ENCODE assay signal across 13 cellular contexts in the genomic region with DNA sequence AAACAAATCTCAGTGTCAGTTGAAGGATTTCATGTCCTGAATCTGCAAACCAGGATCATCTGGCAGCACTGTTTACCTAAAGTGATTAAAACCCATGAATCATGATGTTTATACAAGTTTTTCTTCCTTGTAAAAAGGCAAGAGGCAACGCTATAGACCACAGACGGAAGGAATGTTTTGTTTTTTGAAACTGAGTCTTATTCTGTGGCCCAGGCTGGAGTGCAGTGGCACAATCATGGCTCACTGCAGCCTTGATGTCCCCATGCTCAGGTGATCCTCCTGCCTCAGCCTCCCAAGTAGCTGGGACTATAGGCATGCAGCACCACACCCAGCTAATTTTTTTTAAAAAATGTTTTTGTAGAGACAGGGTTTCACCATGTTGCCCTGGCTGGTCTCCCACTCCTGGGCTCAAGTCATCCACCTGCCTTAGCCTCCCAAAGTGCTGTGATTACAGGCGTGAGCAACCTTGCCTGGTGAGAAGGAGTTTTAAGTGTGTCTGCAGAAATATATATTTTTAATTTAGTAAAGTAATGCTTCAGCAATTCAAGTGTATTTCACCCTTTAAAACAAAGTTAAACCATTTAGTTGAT. TPM values are rescaled to one million over a fixed set of nuclear protein-coding genes. Genes with fewer than 3 reads are reported as not detected.
DNase-seq lines count a peak whose midpoint lies in the region; ATAC-seq, FAIRE-seq and TF ChIP-seq lines count a peak whose summit lies in the region.
"Had no signal": no experiment of that assay in that cellular context is flagged by ENCODE, and none has a peak within 500 bp of the region (broad histone marks: within the 10 kb centered on the region; RNA-seq: fewer than 3 reads in every experiment).

No MANE protein-coding gene starts in this region.

- H3K9me3 ChIP-seq in IMR-90 (ENCODE audit: control insufficient read depth, insufficient read depth, low read length) (no peaks in the 10 kb centered on the region), HepG2 (ENCODE audit: low read length) (no peaks in the 10 kb centered on the region)
- no peaks in the 10 kb centered on the region for H3K9me3 ChIP-seq in CD8-positive, alpha-beta memory T cell (ENCODE audit: low read length)
- H3K9me3 ChIP-seq: gastrocnemius medialis had no signal

- TF ChIP-seq EP300 in HepG2 (IDR thresholded peaks at IDR 0.05; ENCODE audit: low read depth in 2 of 2, low read length in 2 of 2) (peak in 1 of 2 experiments; percentile 42; a peak in 1 of 4 replicates), HepG2 (CRISPR knock-in tag; IDR thresholded peaks at IDR 0.05; ENCODE audit: borderline replicate concordance) (no peak)

- no peak overlapping the region for H3K4me3 Mint-ChIP-seq in CD8-positive, alpha-beta memory T cell
- H3K4me3 Mint-ChIP-seq: activated CD4-positive, alpha-beta T cell treated with anti-CD3 and anti-CD28 coated beads for 36 hours; activated naive CD8-positive, alpha-beta T cell treated with anti-CD3 and anti-CD28 coated beads for 36 hours; CD4-positive, CD25-positive, alpha-beta regulatory T cell; stimulated activated naive CD8-positive, alpha-beta T cell treated with anti-CD3 and anti-CD28 coated beads, Interleukin-15, Interleukin-2, amounts not matched to agents 100 ng/mL and 50 ng/mL, for 24 hours had no signal

- H4K5ac ChIP-seq in IMR-90 (ENCODE audit: low read depth, low read length): no peak overlapping the region

- H4K20me1 ChIP-seq in IMR-90 (ENCODE audit: insufficient read depth, low read length): no peaks in the 10 kb centered on the region
- H4K20me1 ChIP-seq in HepG2 (ENCODE audit: insufficient read depth, low read length): no peaks in the 10 kb centered on the region

- TF ChIP-seq CTCF in IMR-90 (conservative IDR thresholded peaks at IDR 0.05; ENCODE audit: low read depth, low read length) (no peak), HepG2 (CRISPR knock-in tag; IDR thresholded peaks at IDR 0.05) (no peak)

- peaks cover 6% of the 10 kb centered on the region; the same call in 1 of the 2 replicates for H3K9me1 ChIP-seq in IMR-90 (ENCODE audit: insufficient read depth, low read length)

- H3K4me2 ChIP-seq in IMR-90 (ENCODE audit: low read depth, low read length): no peak overlapping the region; the same call in 1 of the 2 replicates
- no peak overlapping the region for H3K4me2 ChIP-seq in HepG2 (ENCODE audit: low read depth, low read length)

- no peak overlapping the region for H2AK9ac ChIP-seq in IMR-90 (replicated peaks; ENCODE audit: low read depth, low read length, poor library complexity)

- no peak overlapping the region for H3K4ac ChIP-seq in IMR-90 (ENCODE audit: low read depth, low read length)

- FAIRE-seq in HepG2 (lab: Jason Lieb, UNC): no peak

- no peak overlapping the region for H2BK120ac ChIP-seq in IMR-90 (ENCODE audit: low read depth, low read length)

- no peak overlapping the region for H3K27ac Mint-ChIP-seq in CD8-positive, alpha-beta memory T cell
- H3K27ac Mint-ChIP-seq: activated CD4-positive, alpha-beta T cell treated with anti-CD3 and anti-CD28 coated beads for 36 hours; activated naive CD8-positive, alpha-beta T cell treated with anti-CD3 and anti-CD28 coated beads for 36 hours; CD4-positive, CD25-positive, alpha-beta regulatory T cell; stimulated activated naive CD8-positive, alpha-beta T cell treated with anti-CD3 and anti-CD28 coated beads, Interleukin-15, Interleukin-2, amounts not matched to agents 100 ng/mL and 50 ng/mL, for 24 hours had no signal

- H3K36me3 Mint-ChIP-seq in CD8-positive, alpha-beta memory T cell: no peaks in the 10 kb centered on the region
- H3K36me3 Mint-ChIP-seq: activated naive CD8-positive, alpha-beta T cell treated with anti-CD3 and anti-CD28 coated beads for 36 hours; CD4-positive, CD25-positive, alpha-beta regulatory T cell had no signal

- H3K4me1 ChIP-seq in IMR-90 (ENCODE audit: control insufficient read depth, insufficient read depth, low read length) (peaks cover 5% of the 10 kb centered on the region), HepG2 (ENCODE audit: insufficient read depth, low read length) (peaks cover 51% of the 10 kb centered on the region)
- no peaks in the 10 kb centered on the region for H3K4me1 ChIP-seq in CD8-positive, alpha-beta memory T cell (ENCODE audit: insufficient read depth, low read length)

- no peaks in the 10 kb centered on the region for H3K36me3 ChIP-seq in IMR-90 (ENCODE audit: control insufficient read depth, insufficient read depth, low read length)
- no peaks in the 10 kb centered on the region for H3K36me3 ChIP-seq in HepG2 (replicated peaks in 1 of 2; ENCODE audit: control insufficient read depth in 1 of 2, insufficient read depth in 2 of 2, low read length in 2 of 2)
- H3K36me3 ChIP-seq in CD8-positive, alpha-beta memory T cell (ENCODE audit: insufficient read depth, low read length): no peaks in the 10 kb centered on the region
- H3K36me3 ChIP-seq: gastrocnemius medialis had no signal

- no peaks in the 10 kb centered on the region for H3K79me2 ChIP-seq in HepG2 (ENCODE audit: insufficient read depth, low read length)

- no peak overlapping the region for H2BK15ac ChIP-seq in IMR-90 (ENCODE audit: low read depth, low read length)

- H3K56ac ChIP-seq in IMR-90 (ENCODE audit: extremely low read depth, insufficient read depth, low read length): no peak overlapping the region

- no peaks in the 10 kb centered on the region for H3K79me1 ChIP-seq in IMR-90 (ENCODE audit: low read depth in 1 of 2, low read length in 2 of 2)

- dilution Hi-C loops in IMR-90 (cut with HindIII; ENCODE audit: low sequenced_read_pairs, unreplicated experiment): no loop called here

- H2BK20ac ChIP-seq in IMR-90 (ENCODE audit: low read depth, low read length): no peak overlapping the region

- WGBS in IMR-90 (ENCODE audit: extremely low coverage in 2 of 2, insufficient read length in 1 of 2), 2 experiments: no CpG with 5 or more reads among the region's 3 CpGs
- WGBS in HepG2 (ENCODE audit: low lambda C conversion rate): 49% methylated on average over 3 of the region's 3 CpGs

- BruUV-seq in IMR-90 (replicated peaks; lab: Mats Ljungman, UMichigan): no TSS peak
- no TSS peak for BruUV-seq in HepG2 (replicated peaks; lab: Mats Ljungman, UMichigan)

- no peak overlapping the region for H3K4me3 ChIP-seq in IMR-90 (ENCODE audit: insufficient read depth, low read depth, low read length)
- H3K4me3 ChIP-seq in HepG2 (replicated peaks in 1 of 3; ENCODE audit: insufficient read depth in 1 of 3, low read depth in 2 of 3, low read length in 3 of 3): no peak overlapping the region
- H3K4me3 ChIP-seq in CD8-positive, alpha-beta memory T cell (ENCODE audit: low read length): no peak overlapping the region
- H3K4me3 ChIP-seq: gastrocnemius medialis had no signal

- no peaks in the 10 kb centered on the region for H3K4me1 Mint-ChIP-seq in CD8-positive, alpha-beta memory T cell
- H3K4me1 Mint-ChIP-seq: activated CD4-positive, alpha-beta T cell treated with anti-CD3 and anti-CD28 coated beads for 36 hours; CD4-positive, CD25-positive, alpha-beta regulatory T cell had no signal

- peaks cover 0 to 7% (median 0%) of the 10 kb centered on the region in 5 donors for H3K9me3 Mint-ChIP-seq in CD8-positive, alpha-beta memory T cell
- H3K9me3 Mint-ChIP-seq: activated naive CD8-positive, alpha-beta T cell treated with anti-CD3 and anti-CD28 coated beads for 36 hours; stimulated activated naive CD8-positive, alpha-beta T cell treated with anti-CD3 and anti-CD28 coated beads, Interleukin-15, Interleukin-2, amounts not matched to agents 100 ng/mL and 50 ng/mL, for 24 hours had no signal

- CTCF ChIA-PET in IMR-90 (lab: Yijun Ruan, JAX) (interaction anchor here (1.0 kb wide), 1 partner anchor 12 kb away, joined by 4 read pairs; no protein-coding TSS in a partner anchor), HepG2 (lab: Yijun Ruan, JAX; ENCODE audit: low intra/inter-chr PET ratio, low total read pairs) (no interaction called here)
- CTCF ChIA-PET in CD8-positive, alpha-beta memory T cell (lab: Charles Lee): interaction anchor here (1.4 kb wide), 1 partner anchor 19 kb away, joined by 3 read pairs; no protein-coding TSS in a partner anchor

- H2BK5ac ChIP-seq in IMR-90 (ENCODE audit: low read depth, low read length, poor library complexity, severe bottlenecking): no peak overlapping the region

- TF ChIP-seq RAD21 in IMR-90 (IDR thresholded peaks at IDR 0.05; ENCODE audit: low read length): no peak
- no peak for TF ChIP-seq RAD21 in HepG2 (CRISPR knock-in tag; IDR thresholded peaks at IDR 0.05)

- TF ChIP-seq POLR2A in IMR-90 (IDR thresholded peaks at IDR 0.05; ENCODE audit: low read depth, low read length): no peak
- TF ChIP-seq POLR2A in HepG2 (IDR thresholded peaks at IDR 0.05; ENCODE audit: insufficient read depth in 1 of 2, low read depth in 2 of 2, low read length in 2 of 2): no peak

- no peak overlapping the region for H4K91ac ChIP-seq in IMR-90 (ENCODE audit: insufficient read depth, low read depth, low read length)

- H3K27ac ChIP-seq in IMR-90 (ENCODE audit: insufficient read depth, low read length) (no peak overlapping the region), caudate nucleus (ENCODE audit: low read depth, low read length) (peak overlapping the region; percentile 60), HepG2 (ENCODE audit: extremely low read length, insufficient read depth, low read length) (no peak overlapping the region)
- no peak overlapping the region for H3K27ac ChIP-seq in CD8-positive, alpha-beta memory T cell (ENCODE audit: low read depth, low read length)
- H3K27ac ChIP-seq: gastrocnemius medialis had no signal

- DNase-seq in AG08396 (ENCODE audit: low spot score) (peak; percentile 48), IMR-90 (peak; percentile 88), caudate nucleus (lab: John Stamatoyannopoulos, UW) (no peak), HepG2 (ENCODE audit: low spot score) (peak; percentile 42), NCI-H1105 (lab: John Stamatoyannopoulos, UW) (no peak), AML-193 (lab: John Stamatoyannopoulos, UW) (no peak)
- DNase-seq in CD8-positive, alpha-beta memory T cell: no peak
- no peak for DNase-seq in activated effector memory CD4-positive, alpha-beta T cell treated with anti-CD3 and anti-CD28 coated beads, Interleukin-2, amount 50 U/mL, for 16 hours
- DNase-seq: activated CD4-positive, alpha-beta T cell treated with anti-CD3 and anti-CD28 coated beads for 36 hours; activated naive CD8-positive, alpha-beta T cell treated with anti-CD3 and anti-CD28 coated beads for 36 hours; CD4-positive, CD25-positive, alpha-beta regulatory T cell; gastrocnemius medialis had no signal

- ATAC-seq in IMR-90 (ENCODE audit: low read depth): peak; percentile 93
- ATAC-seq in HepG2: no peak
- ATAC-seq: activated CD4-positive, alpha-beta T cell treated with anti-CD3 and anti-CD28 coated beads for 36 hours; gastrocnemius medialis had no signal

- no peak overlapping the region for H4K8ac ChIP-seq in IMR-90 (ENCODE audit: low read depth in 2 of 2, low read length in 2 of 2)

- peaks cover 0 to 2% of the 10 kb centered on the region in 2 donors for H3K27me3 Mint-ChIP-seq in CD8-positive, alpha-beta memory T cell
- H3K27me3 Mint-ChIP-seq: activated CD4-positive, alpha-beta T cell treated with anti-CD3 and anti-CD28 coated beads for 36 hours; activated naive CD8-positive, alpha-beta T cell treated with anti-CD3 and anti-CD28 coated beads for 36 hours; CD4-positive, CD25-positive, alpha-beta regulatory T cell; stimulated activated naive CD8-positive, alpha-beta T cell treated with anti-CD3 and anti-CD28 coated beads, Interleukin-15, Interleukin-2, amounts not matched to agents 100 ng/mL and 50 ng/mL, for 24 hours had no signal

- H2AK5ac ChIP-seq in IMR-90 (ENCODE audit: low read depth, low read length): no peak overlapping the region

- H3K14ac ChIP-seq in IMR-90 (replicated peaks; ENCODE audit: low read depth, low read length): no peak overlapping the region

- no peak overlapping the region for H3K18ac ChIP-seq in IMR-90 (ENCODE audit: low read depth, low read length)

- H2AFZ ChIP-seq in IMR-90 (replicated peaks; ENCODE audit: low read length, poor library complexity): no peak overlapping the region
- no peak overlapping the region for H2AFZ ChIP-seq in HepG2 (ENCODE audit: low read length)

- H3K9ac ChIP-seq in IMR-90 (ENCODE audit: low read depth, low read length) (no peak overlapping the region), HepG2 (ENCODE audit: insufficient read depth, low read depth, low read length) (no peak overlapping the region)

- POLR2A ChIA-PET in IMR-90 (lab: Charles Lee; ENCODE audit: unreplicated experiment) (no interaction called here), HepG2 (lab: Yijun Ruan, JAX) (interaction anchor here (1.2 to 1.3 kb wide), 2 partner anchors 26 to 30 kb away, joined by 3 to 5 read pairs; partner anchors contain the start of gene SH3BGRL2)
- POLR2A ChIA-PET in CD8-positive, alpha-beta memory T cell (lab: Charles Lee): no interaction called here

- intact Hi-C loops in IMR-90 (cut with micrococcal nuclease) (no loop called here), HepG2 (cut with micrococcal nuclease; ENCODE audit: unreplicated experiment) (no loop called here)

- H3K27me3 ChIP-seq in IMR-90 (ENCODE audit: control insufficient read depth, insufficient read depth, low read length) (no peaks in the 10 kb centered on the region), HepG2 (ENCODE audit: control insufficient read depth in 1 of 2, insufficient read depth in 2 of 2, low read length in 2 of 2) (no peaks in the 10 kb centered on the region)
- no peaks in the 10 kb centered on the region for H3K27me3 ChIP-seq in CD8-positive, alpha-beta memory T cell (ENCODE audit: insufficient read depth, low read length, poor library complexity, severe bottlenecking)
- H3K27me3 ChIP-seq: gastrocnemius medialis had no signal

- no peak overlapping the region for H3K23ac ChIP-seq in IMR-90 (ENCODE audit: low read depth, low read length)

- in situ Hi-C loops in IMR-90 (cut with MboI; ENCODE audit: low sequenced_read_pairs): no loop called here
- in situ Hi-C loops in HepG2 (cut with HindIII; ENCODE audit: extremely low pct_ligation_motif_present, low pct_unique_long_range_greater_than_20kb): no loop called here

RNA-seq across cellular contexts. Expression of gene SH3BGRL2, which starts 30.0 kb away (rescaled TPM):
- 5.6 and 9.7 TPM in 2 replicates for total RNA-seq in IMR-90 (2012; rRNA removed)
- polyA plus RNA-seq in IMR-90 (2012; rRNA removed): 1.7 and 2.4 TPM in 2 replicates
- polyA plus RNA-seq in IMR-90 (2012; cell fraction: cytosol; rRNA removed): 0.53 and 0.80 TPM in 2 replicates
- 0.22 and 1.4 TPM in 2 replicates for polyA plus RNA-seq in IMR-90 (2012; cell fraction: nucleus; rRNA removed; ENCODE audit: low replicate concordance)
- 28.8 and 49.2 TPM in 2 replicates for total RNA-seq in HepG2 (2016; rRNA removed; fragmentation: Illumina TruSeq; extraction: Trizol)
- total RNA-seq in HepG2 (2016; cell fraction: cytosol; rRNA removed; fragmentation: Illumina TruSeq; extraction: Trizol; ENCODE audit: low read depth): 2.4 and 2.6 TPM in 2 replicates
- total RNA-seq in HepG2 (2016; cell fraction: insoluble cytoplasmic fraction; rRNA removed; fragmentation: Illumina TruSeq; extraction: Trizol): 28.8 and 50.1 TPM in 2 replicates
- total RNA-seq in HepG2 (2016; cell fraction: membrane; rRNA removed; fragmentation: Illumina TruSeq; extraction: Trizol): 18.7 and 20.1 TPM in 2 replicates
- 21.9 and 24.0 TPM in 2 replicates for total RNA-seq in HepG2 (2016; cell fraction: nucleus; rRNA removed; fragmentation: Illumina TruSeq; extraction: Trizol)
- polyA plus RNA-seq in HepG2 (2011; rRNA removed): 9.1 and 10.9 TPM in 2 replicates
- polyA plus RNA-seq in HepG2 (2011; cell fraction: cytosol; rRNA removed): 5.4 and 9.9 TPM in 2 replicates
- 3.0 and 3.8 TPM in 2 replicates for polyA plus RNA-seq in HepG2 (2011; cell fraction: nucleus; rRNA removed)
- 14.3 and 18.3 TPM in 2 replicates for polyA plus RNA-seq in HepG2 (2012)
- polyA plus RNA-seq in HepG2 (2016; cell fraction: cytosol; fragmentation: Illumina TruSeq; extraction: Trizol; ENCODE audit: low read depth): 2.0 and 2.3 TPM in 2 replicates
- polyA plus RNA-seq in HepG2 (2016; cell fraction: insoluble cytoplasmic fraction; fragmentation: Illumina TruSeq; extraction: Trizol; ENCODE audit: low read depth): 41.2 and 44.0 TPM in 2 replicates
- 9.8 and 9.9 TPM in 2 replicates for polyA plus RNA-seq in HepG2 (2016; cell fraction: membrane; fragmentation: Illumina TruSeq; extraction: Trizol; ENCODE audit: low read depth)
- 22.0 and 22.3 TPM in 2 replicates for polyA plus RNA-seq in HepG2 (2016; cell fraction: nucleus; fragmentation: Illumina TruSeq; extraction: Trizol; ENCODE audit: insufficient read depth, low read depth)
- 0.14 and 7.0 TPM in 2 replicates for polyA minus RNA-seq in HepG2 (2011; rRNA and poly(A)+ RNA removed; ENCODE audit: low replicate concordance)
- 13.6 and 16.5 TPM in 2 replicates for polyA minus RNA-seq in HepG2 (2011; cell fraction: cytosol; rRNA and poly(A)+ RNA removed)
- 16.2 and 18.3 TPM in 2 replicates for polyA minus RNA-seq in HepG2 (2011; cell fraction: nucleus; rRNA and poly(A)+ RNA removed)
- under 1 TPM; 0.64 to 0.81 TPM for total RNA-seq in CD8-positive, alpha-beta memory T cell
- polyA plus RNA-seq in CD8-positive, alpha-beta memory T cell: 0.95 TPM

Comparison
In these comparisons a context has a peak if more than half of its experiments do, and no peak if none do; other contexts are left out.
1. DNase-seq: peak in AG08396 (single experiment), IMR-90 (single experiment) and HepG2 (single experiment); none in caudate nucleus (0 of 61), CD8-positive, alpha-beta memory T cell (0 of 5), NCI-H1105 (single experiment), activated effector memory CD4-positive, alpha-beta T cell treated with anti-CD3 and anti-CD28 coated beads, Interleukin-2, amount 50 U/mL, for 16 hours (single experiment) and AML-193 (0 of 2).